1 cellular context compared by ENCODE assay signal in the genomic region with DNA sequence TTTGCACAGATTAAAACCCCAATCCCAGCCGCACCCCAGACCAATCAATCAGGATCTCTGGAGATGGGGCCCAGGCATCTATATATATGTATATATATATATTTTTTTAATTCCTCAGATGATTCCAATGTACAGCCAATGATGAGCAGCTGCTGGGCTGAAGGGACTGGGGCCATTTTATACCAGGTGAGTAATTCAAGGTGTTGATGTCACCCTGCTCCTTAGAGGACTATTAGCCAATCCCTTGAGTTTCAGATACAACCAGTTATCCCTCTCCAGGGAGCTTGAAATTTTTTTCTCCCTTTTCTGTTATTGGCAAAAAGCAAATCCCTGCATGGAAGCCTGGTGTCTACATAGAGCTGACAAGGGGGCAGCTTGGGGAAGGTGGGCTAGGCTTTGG.
TF ChIP-seq lines count a peak whose summit lies in the region.

No MANE protein-coding gene starts in this region.

TF ChIP-seq in HepG2, 621 proteins besides CTCF, POLR2A, EP300 and RAD21:
- TF ChIP-seq, protein P1, sequence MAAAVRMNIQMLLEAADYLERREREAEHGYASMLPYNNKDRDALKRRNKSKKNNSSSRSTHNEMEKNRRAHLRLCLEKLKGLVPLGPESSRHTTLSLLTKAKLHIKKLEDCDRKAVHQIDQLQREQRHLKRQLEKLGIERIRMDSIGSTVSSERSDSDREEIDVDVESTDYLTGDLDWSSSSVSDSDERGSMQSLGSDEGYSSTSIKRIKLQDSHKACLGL (CRISPR knock-in tag; IDR thresholded peaks at IDR 0.05), result no peak
- TF ChIP-seq CENPX (CRISPR knock-in tag; IDR thresholded peaks at IDR 0.05), result no peak
- TF ChIP-seq, protein P2, sequence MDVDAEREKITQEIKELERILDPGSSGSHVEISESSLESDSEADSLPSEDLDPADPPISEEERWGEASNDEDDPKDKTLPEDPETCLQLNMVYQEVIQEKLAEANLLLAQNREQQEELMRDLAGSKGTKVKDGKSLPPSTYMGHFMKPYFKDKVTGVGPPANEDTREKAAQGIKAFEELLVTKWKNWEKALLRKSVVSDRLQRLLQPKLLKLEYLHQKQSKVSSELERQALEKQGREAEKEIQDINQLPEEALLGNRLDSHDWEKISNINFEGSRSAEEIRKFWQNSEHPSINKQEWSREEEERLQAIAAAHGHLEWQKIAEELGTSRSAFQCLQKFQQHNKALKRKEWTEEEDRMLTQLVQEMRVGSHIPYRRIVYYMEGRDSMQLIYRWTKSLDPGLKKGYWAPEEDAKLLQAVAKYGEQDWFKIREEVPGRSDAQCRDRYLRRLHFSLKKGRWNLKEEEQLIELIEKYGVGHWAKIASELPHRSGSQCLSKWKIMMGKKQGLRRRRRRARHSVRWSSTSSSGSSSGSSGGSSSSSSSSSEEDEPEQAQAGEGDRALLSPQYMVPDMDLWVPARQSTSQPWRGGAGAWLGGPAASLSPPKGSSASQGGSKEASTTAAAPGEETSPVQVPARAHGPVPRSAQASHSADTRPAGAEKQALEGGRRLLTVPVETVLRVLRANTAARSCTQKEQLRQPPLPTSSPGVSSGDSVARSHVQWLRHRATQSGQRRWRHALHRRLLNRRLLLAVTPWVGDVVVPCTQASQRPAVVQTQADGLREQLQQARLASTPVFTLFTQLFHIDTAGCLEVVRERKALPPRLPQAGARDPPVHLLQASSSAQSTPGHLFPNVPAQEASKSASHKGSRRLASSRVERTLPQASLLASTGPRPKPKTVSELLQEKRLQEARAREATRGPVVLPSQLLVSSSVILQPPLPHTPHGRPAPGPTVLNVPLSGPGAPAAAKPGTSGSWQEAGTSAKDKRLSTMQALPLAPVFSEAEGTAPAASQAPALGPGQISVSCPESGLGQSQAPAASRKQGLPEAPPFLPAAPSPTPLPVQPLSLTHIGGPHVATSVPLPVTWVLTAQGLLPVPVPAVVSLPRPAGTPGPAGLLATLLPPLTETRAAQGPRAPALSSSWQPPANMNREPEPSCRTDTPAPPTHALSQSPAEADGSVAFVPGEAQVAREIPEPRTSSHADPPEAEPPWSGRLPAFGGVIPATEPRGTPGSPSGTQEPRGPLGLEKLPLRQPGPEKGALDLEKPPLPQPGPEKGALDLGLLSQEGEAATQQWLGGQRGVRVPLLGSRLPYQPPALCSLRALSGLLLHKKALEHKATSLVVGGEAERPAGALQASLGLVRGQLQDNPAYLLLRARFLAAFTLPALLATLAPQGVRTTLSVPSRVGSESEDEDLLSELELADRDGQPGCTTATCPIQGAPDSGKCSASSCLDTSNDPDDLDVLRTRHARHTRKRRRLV (CRISPR knock-in tag; IDR thresholded peaks at IDR 0.05), result no peak
- TF ChIP-seq HOXA5 (CRISPR knock-in tag; IDR thresholded peaks at IDR 0.05), result no peak
- TF ChIP-seq, protein P3, sequence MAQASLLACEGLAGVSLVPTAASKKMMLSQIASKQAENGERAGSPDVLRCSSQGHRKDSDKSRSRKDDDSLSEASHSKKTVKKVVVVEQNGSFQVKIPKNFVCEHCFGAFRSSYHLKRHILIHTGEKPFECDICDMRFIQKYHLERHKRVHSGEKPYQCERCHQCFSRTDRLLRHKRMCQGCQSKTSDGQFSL (CRISPR knock-in tag; IDR thresholded peaks at IDR 0.05), result no peak
- no peak for TF ChIP-seq KDM5B (CRISPR knock-in tag; IDR thresholded peaks at IDR 0.05; ENCODE audit: borderline replicate concordance)
- TF ChIP-seq, protein P4, sequence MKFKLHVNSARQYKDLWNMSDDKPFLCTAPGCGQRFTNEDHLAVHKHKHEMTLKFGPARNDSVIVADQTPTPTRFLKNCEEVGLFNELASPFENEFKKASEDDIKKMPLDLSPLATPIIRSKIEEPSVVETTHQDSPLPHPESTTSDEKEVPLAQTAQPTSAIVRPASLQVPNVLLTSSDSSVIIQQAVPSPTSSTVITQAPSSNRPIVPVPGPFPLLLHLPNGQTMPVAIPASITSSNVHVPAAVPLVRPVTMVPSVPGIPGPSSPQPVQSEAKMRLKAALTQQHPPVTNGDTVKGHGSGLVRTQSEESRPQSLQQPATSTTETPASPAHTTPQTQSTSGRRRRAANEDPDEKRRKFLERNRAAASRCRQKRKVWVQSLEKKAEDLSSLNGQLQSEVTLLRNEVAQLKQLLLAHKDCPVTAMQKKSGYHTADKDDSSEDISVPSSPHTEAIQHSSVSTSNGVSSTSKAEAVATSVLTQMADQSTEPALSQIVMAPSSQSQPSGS (CRISPR knock-in tag; IDR thresholded peaks at IDR 0.05), result no peak
- no peak for TF ChIP-seq SYNCRIP (IDR thresholded peaks at IDR 0.05; ENCODE audit: insufficient read depth, low read depth, low read length)
- no peak for TF ChIP-seq MED1 (CRISPR knock-in tag; IDR thresholded peaks at IDR 0.05)
- no peak for TF ChIP-seq ZNF382 (CRISPR knock-in tag; IDR thresholded peaks at IDR 0.05; ENCODE audit: borderline replicate concordance)
- TF ChIP-seq, protein P5, sequence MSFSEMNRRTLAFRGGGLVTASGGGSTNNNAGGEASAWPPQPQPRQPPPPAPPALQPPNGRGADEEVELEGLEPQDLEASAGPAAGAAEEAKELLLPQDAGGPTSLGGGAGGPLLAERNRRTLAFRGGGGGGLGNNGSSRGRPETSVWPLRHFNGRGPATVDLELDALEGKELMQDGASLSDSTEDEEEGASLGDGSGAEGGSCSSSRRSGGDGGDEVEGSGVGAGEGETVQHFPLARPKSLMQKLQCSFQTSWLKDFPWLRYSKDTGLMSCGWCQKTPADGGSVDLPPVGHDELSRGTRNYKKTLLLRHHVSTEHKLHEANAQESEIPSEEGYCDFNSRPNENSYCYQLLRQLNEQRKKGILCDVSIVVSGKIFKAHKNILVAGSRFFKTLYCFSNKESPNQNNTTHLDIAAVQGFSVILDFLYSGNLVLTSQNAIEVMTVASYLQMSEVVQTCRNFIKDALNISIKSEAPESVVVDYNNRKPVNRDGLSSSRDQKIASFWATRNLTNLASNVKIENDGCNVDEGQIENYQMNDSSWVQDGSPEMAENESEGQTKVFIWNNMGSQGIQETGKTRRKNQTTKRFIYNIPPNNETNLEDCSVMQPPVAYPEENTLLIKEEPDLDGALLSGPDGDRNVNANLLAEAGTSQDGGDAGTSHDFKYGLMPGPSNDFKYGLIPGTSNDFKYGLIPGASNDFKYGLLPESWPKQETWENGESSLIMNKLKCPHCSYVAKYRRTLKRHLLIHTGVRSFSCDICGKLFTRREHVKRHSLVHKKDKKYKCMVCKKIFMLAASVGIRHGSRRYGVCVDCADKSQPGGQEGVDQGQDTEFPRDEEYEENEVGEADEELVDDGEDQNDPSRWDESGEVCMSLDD (CRISPR knock-in tag; IDR thresholded peaks at IDR 0.05; ENCODE audit: borderline replicate concordance), result no peak
